Comparison of ENCODE assay signal across 8 cellular contexts in genomic region chr6:16964553-16965499, GRCh38.
DNase-seq lines count a peak whose midpoint lies in the region; ATAC-seq, FAIRE-seq and TF ChIP-seq lines count a peak whose summit lies in the region.

No MANE protein-coding gene starts in this region.

- H3K4me3 Mint-ChIP-seq in activated naive CD8-positive, alpha-beta T cell treated with anti-CD3 and anti-CD28 coated beads for 36 hours: no peak overlapping the region
- no peak overlapping the region for H3K4me3 Mint-ChIP-seq in progenitor cell of endocrine pancreas (ENCODE audit: low read depth)

- ATAC-seq in GM21576 (IDR thresholded peaks at IDR 0.05; ENCODE audit: unreplicated experiment): peak; percentile 95
- ATAC-seq in Right ventricle myocardium inferior: peak; percentile 85

- peaks cover 12% of the 10 kb centered on the region for H3K4me1 Mint-ChIP-seq in activated naive CD8-positive, alpha-beta T cell treated with anti-CD3 and anti-CD28 coated beads for 36 hours
- peaks cover 6% of the 10 kb centered on the region for H3K4me1 Mint-ChIP-seq in progenitor cell of endocrine pancreas (ENCODE audit: low read depth)

- peaks cover 26% of the 10 kb centered on the region for H3K27me3 Mint-ChIP-seq in activated naive CD8-positive, alpha-beta T cell treated with anti-CD3 and anti-CD28 coated beads for 36 hours
- peaks cover 12% of the 10 kb centered on the region for H3K27me3 Mint-ChIP-seq in progenitor cell of endocrine pancreas

- no peak overlapping the region for H3K4me3 ChIP-seq in LNCaP clone FGC (ENCODE audit: low read depth, low read length)

- peak; percentile 32 for DNase-seq in DMS153 treated with DMSO at 0.1 percent for 48 hours (lab: John Stamatoyannopoulos, UW; ENCODE audit: unreplicated experiment)
- peak; percentile 18 for DNase-seq in LNCaP clone FGC (ENCODE audit: low read depth)
- peak; percentile 64 for DNase-seq in SKM-1 (lab: John Stamatoyannopoulos, UW; ENCODE audit: unreplicated experiment)
- DNase-seq in activated naive CD8-positive, alpha-beta T cell treated with anti-CD3 and anti-CD28 coated beads for 36 hours: peak; percentile 63
- DNase-seq in Right ventricle myocardium inferior (ENCODE audit: missing footprints): peak; percentile 73
- DNase-seq in progenitor cell of endocrine pancreas (ENCODE audit: low spot score, unreplicated experiment): peak; percentile 67
- peak; percentile 76 for DNase-seq in urothelium cell line (ENCODE audit: low spot score)

- intact Hi-C loops in Right ventricle myocardium inferior (cut with DNase I): loop anchor here (2.0 to 10.0 kb wide), 3 partner anchors 122 to 460 kb away; no protein-coding TSS in a partner anchor

- FAIRE-seq in urothelium cell line (lab: Jason Lieb, UNC): no peak

- H3K36me3 Mint-ChIP-seq in activated naive CD8-positive, alpha-beta T cell treated with anti-CD3 and anti-CD28 coated beads for 36 hours: no peaks in the 10 kb centered on the region
- H3K36me3 Mint-ChIP-seq in progenitor cell of endocrine pancreas (ENCODE audit: insufficient read depth): no peaks in the 10 kb centered on the region

- H3K9me3 Mint-ChIP-seq in activated naive CD8-positive, alpha-beta T cell treated with anti-CD3 and anti-CD28 coated beads for 36 hours: no peaks in the 10 kb centered on the region
- H3K9me3 Mint-ChIP-seq in progenitor cell of endocrine pancreas (ENCODE audit: low read depth): no peaks in the 10 kb centered on the region

- no peak overlapping the region for H3K27ac Mint-ChIP-seq in activated naive CD8-positive, alpha-beta T cell treated with anti-CD3 and anti-CD28 coated beads for 36 hours
- H3K27ac Mint-ChIP-seq in progenitor cell of endocrine pancreas: no peak overlapping the region

- TF ChIP-seq CTCF in LNCaP clone FGC (IDR thresholded peaks at IDR 0.05; ENCODE audit: control insufficient read depth, extremely low read depth, insufficient read depth) (peak; percentile 97), progenitor cell of endocrine pancreas (IDR thresholded peaks at IDR 0.05; ENCODE audit: unreplicated experiment) (peak; percentile 96)

Comparison
In these comparisons a context has a peak if more than half of its experiments do, and no peak if none do; other contexts are left out.
1. DNase-seq: peak in every context shown above with its lines; median percentile 76 in urothelium cell line; 73 in Right ventricle myocardium inferior; 67 in progenitor cell of endocrine pancreas; 64 in SKM-1; 63 in activated naive CD8-positive, alpha-beta T cell treated with anti-CD3 and anti-CD28 coated beads for 36 hours; 32 in DMS153 treated with DMSO at 0.1 percent for 48 hours; 18 in LNCaP clone FGC.